ENCODE assay signal across 34 cellular contexts in the genomic region with DNA sequence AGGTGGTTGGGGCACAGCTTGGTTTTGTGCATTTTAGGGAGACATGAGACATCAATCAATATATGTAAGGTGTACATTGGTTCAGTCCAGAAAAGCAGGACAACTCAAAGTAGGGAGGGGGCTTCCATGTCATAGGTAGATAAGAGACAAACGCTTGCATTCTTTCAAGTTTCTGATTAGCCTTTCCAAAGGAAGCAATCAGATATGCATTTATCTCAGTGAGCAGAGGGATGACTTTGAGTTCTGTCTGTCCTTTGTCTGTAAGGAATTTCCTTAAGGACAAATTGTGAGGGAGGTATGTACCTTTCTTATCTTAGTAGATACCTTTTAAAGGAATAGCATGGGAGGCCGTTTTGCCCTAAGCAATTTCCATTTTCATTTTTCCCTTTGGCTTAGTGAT.
"Had no signal": no experiment of that assay in that cellular context is flagged by ENCODE, and none has a peak within 500 bp of the region (broad histone marks: within the 10 kb centered on the region; RNA-seq: fewer than 3 reads in every experiment).

No MANE protein-coding gene starts in this region.

- H3K36me3 ChIP-seq: ascending aorta, cardiac muscle cell had no signal

- H3K27ac ChIP-seq: ascending aorta, cardiac muscle cell, VCaP had no signal

- H3K27me3 ChIP-seq: ascending aorta, cardiac muscle cell had no signal

- H3K27ac Mint-ChIP-seq: activated B cell treated with CpG ODN at 0.5 μM for 24 hours; activated CD4-positive, alpha-beta memory T cell treated with anti-CD3 and anti-CD28 coated beads, Interleukin-2, amount 10 ng/mL, durations not matched to agents 7 days and 5 days; activated CD4-positive, alpha-beta T cell treated with anti-CD3 and anti-CD28 coated beads for 36 hours; activated CD4-positive, alpha-beta T cell treated with anti-CD3 and anti-CD28 coated beads, Interleukin-2, amount 10 ng/mL, durations not matched to agents 7 days and 5 days; activated CD8-positive, alpha-beta memory T cell treated with anti-CD3 and anti-CD28 coated beads, Interleukin-2, amount 10 ng/mL, durations not matched to agents 7 days and 5 days; activated CD8-positive, alpha-beta T cell treated with anti-CD3 and anti-CD28 coated beads, Interleukin-2, amount 10 ng/mL, durations not matched to agents 7 days and 5 days; activated naive CD4-positive, alpha-beta T cell treated with anti-CD3 and anti-CD28 coated beads, Interleukin-2, amount 10 ng/mL, durations not matched to agents 7 days and 5 days; activated naive CD4-positive, alpha-beta T cell treated with anti-CD3 and anti-CD28 coated beads, Interleukin-2, amount 50 U/mL, for 24 hours; activated naive CD8-positive, alpha-beta T cell; activated naive CD8-positive, alpha-beta T cell treated with anti-CD3 and anti-CD28 coated beads, Interleukin-2, amount 10 ng/mL, durations not matched to agents 7 days and 5 days; activated naive CD8-positive, alpha-beta T cell treated with anti-CD3 and anti-CD28 coated beads, Interleukin-2, amount 50 U/mL, for 24 hours; activated T-cell treated with anti-CD3 and anti-CD28 coated beads, Interleukin-2, amount 50 U/mL, for 24 hours; activated T-helper 2 cell treated with anti-CD3 and anti-CD28 coated beads, Interferon-gamma antibody, Interleukin-2, Interleukin-4, amounts not matched to agents 10 μg/mL and 5 μg/mL and 100 μg/mL, durations not matched to agents 14 hours and 24 hours and 36 hours; brain; T-helper 1 cell treated with Interleukin-12 subunit alpha and Interleukin-12 subunit beta and Interleukin-4 antibody, amounts not matched to agents 30 μg/mL and 1 μg/mL, for 36 hours; T-helper 2 cell treated with Interferon-gamma antibody and Interleukin-4, amounts not matched to agents 5 μg/mL and 100 μg/mL, for 36 hours had no signal

- H3K9me3 ChIP-seq: ascending aorta had no signal

- FAIRE-seq: TTC549 had no signal

- DNase-seq: activated B cell treated with CpG ODN at 0.5 μM for 24 hours; activated CD4-positive, alpha-beta memory T cell treated with anti-CD3 and anti-CD28 coated beads, Interleukin-2, amount 10 ng/mL, durations not matched to agents 7 days and 5 days; activated CD4-positive, alpha-beta T cell treated with anti-CD3 and anti-CD28 coated beads for 1 hour; activated CD4-positive, alpha-beta T cell treated with anti-CD3 and anti-CD28 coated beads for 36 hours; activated CD4-positive, alpha-beta T cell treated with anti-CD3 and anti-CD28 coated beads for 48 hours; activated CD4-positive, alpha-beta T cell treated with anti-CD3 and anti-CD28 coated beads, Interleukin-2, amount 10 ng/mL, durations not matched to agents 7 days and 5 days; activated CD4-positive, alpha-beta T cell treated with anti-CD3 and anti-CD28 coated beads, Interleukin-2, amount 50 U/mL, for 48 hours; activated CD8-positive, alpha-beta T cell treated with anti-CD3 and anti-CD28 coated beads, Interleukin-2, amount 10 ng/mL, durations not matched to agents 7 days and 5 days; activated effector memory CD4-positive, alpha-beta T cell treated with Interleukin-2 at 50 U/mL for 16 hours; activated gamma-delta T cell; activated naive CD4-positive, alpha-beta T cell treated with anti-CD3 and anti-CD28 coated beads, Interleukin-2, amount 10 ng/mL, durations not matched to agents 7 days and 5 days; activated naive CD4-positive, alpha-beta T cell treated with Interleukin-2 at 50 U/mL for 16 hours; activated naive CD8-positive, alpha-beta T cell treated with anti-CD3 and anti-CD28 coated beads, Interleukin-2, amount 10 ng/mL, durations not matched to agents 7 days and 5 days; activated naive CD8-positive, alpha-beta T cell treated with anti-CD3 and anti-CD28 coated beads, Interleukin-2, amount 50 U/mL, for 24 hours; activated T-cell treated with anti-CD3 and anti-CD28 coated beads, Interleukin-2, amount 50 U/mL, for 24 hours; amygdala; anterior cingulate cortex; caudate nucleus; cerebellar nuclear complex; T-helper 1 cell; T-helper 2 cell; T-helper 9 cell had no signal

- H3K4me3 ChIP-seq: ascending aorta, cardiac muscle cell had no signal

- H3K9me3 Mint-ChIP-seq: activated naive CD4-positive, alpha-beta T cell treated with anti-CD3 and anti-CD28 coated beads, Interleukin-2, amount 50 U/mL, for 24 hours had no signal

- ATAC-seq: activated CD4-positive, alpha-beta T cell treated with anti-CD3 and anti-CD28 coated beads for 36 hours; activated CD8-positive, alpha-beta memory T cell treated with anti-CD3 and anti-CD28 coated beads, Interleukin-2, amount 10 ng/mL, durations not matched to agents 7 days and 5 days; activated CD8-positive, alpha-beta T cell treated with anti-CD3 and anti-CD28 coated beads, Interleukin-2, amount 10 ng/mL, durations not matched to agents 7 days and 5 days; activated naive CD8-positive, alpha-beta T cell treated with anti-CD3 and anti-CD28 coated beads, Interleukin-2, amount 50 U/mL, for 24 hours had no signal

- H3K4me1 Mint-ChIP-seq: activated B cell treated with CpG ODN at 0.5 μM for 24 hours; activated CD4-positive, alpha-beta T cell treated with anti-CD3 and anti-CD28 coated beads for 36 hours; activated naive CD8-positive, alpha-beta T cell treated with anti-CD3 and anti-CD28 coated beads, Interleukin-2, amount 50 U/mL, for 24 hours; brain had no signal

- H3K4me1 ChIP-seq: ascending aorta had no signal

- H3K4me3 Mint-ChIP-seq: activated B cell treated with CpG ODN at 0.5 μM for 24 hours; activated CD4-positive, alpha-beta memory T cell treated with anti-CD3 and anti-CD28 coated beads, Interleukin-2, amount 10 ng/mL, durations not matched to agents 7 days and 5 days; activated CD4-positive, alpha-beta T cell treated with anti-CD3 and anti-CD28 coated beads for 36 hours; activated CD4-positive, alpha-beta T cell treated with anti-CD3 and anti-CD28 coated beads, Interleukin-2, amount 10 ng/mL, durations not matched to agents 7 days and 5 days; activated CD8-positive, alpha-beta memory T cell treated with anti-CD3 and anti-CD28 coated beads, Interleukin-2, amount 10 ng/mL, durations not matched to agents 7 days and 5 days; activated CD8-positive, alpha-beta T cell treated with anti-CD3 and anti-CD28 coated beads, Interleukin-2, amount 10 ng/mL, durations not matched to agents 7 days and 5 days; activated naive CD4-positive, alpha-beta T cell treated with anti-CD3 and anti-CD28 coated beads, Interleukin-2, amount 10 ng/mL, durations not matched to agents 7 days and 5 days; activated naive CD4-positive, alpha-beta T cell treated with anti-CD3 and anti-CD28 coated beads, Interleukin-2, amount 50 U/mL, for 24 hours; activated naive CD8-positive, alpha-beta T cell; activated naive CD8-positive, alpha-beta T cell treated with anti-CD3 and anti-CD28 coated beads, Interleukin-2, amount 10 ng/mL, durations not matched to agents 7 days and 5 days; activated naive CD8-positive, alpha-beta T cell treated with anti-CD3 and anti-CD28 coated beads, Interleukin-2, amount 50 U/mL, for 24 hours; activated T-cell treated with anti-CD3 and anti-CD28 coated beads, Interleukin-2, amount 50 U/mL, for 24 hours; brain; central memory CD8-positive, alpha-beta T cell; T-helper 1 cell treated with Interleukin-12 subunit alpha and Interleukin-12 subunit beta and Interleukin-4 antibody, amounts not matched to agents 30 μg/mL and 1 μg/mL, for 36 hours; T-helper 2 cell treated with Interferon-gamma antibody and Interleukin-4, amounts not matched to agents 5 μg/mL and 100 μg/mL, for 36 hours had no signal

- H3K36me3 Mint-ChIP-seq: activated naive CD8-positive, alpha-beta T cell had no signal

- H3K27me3 Mint-ChIP-seq: activated B cell treated with CpG ODN at 0.5 μM for 24 hours; activated CD4-positive, alpha-beta T cell treated with anti-CD3 and anti-CD28 coated beads for 36 hours; activated CD8-positive, alpha-beta memory T cell treated with anti-CD3 and anti-CD28 coated beads, Interleukin-2, amount 10 ng/mL, durations not matched to agents 7 days and 5 days; activated naive CD4-positive, alpha-beta T cell treated with anti-CD3 and anti-CD28 coated beads, Interleukin-2, amount 50 U/mL, for 24 hours; activated naive CD8-positive, alpha-beta T cell treated with anti-CD3 and anti-CD28 coated beads, Interleukin-2, amount 50 U/mL, for 24 hours; activated T-cell treated with anti-CD3 and anti-CD28 coated beads, Interleukin-2, amount 50 U/mL, for 24 hours had no signal
